Comparison of ENCODE assay signal across 10 cellular contexts in the genomic region with DNA sequence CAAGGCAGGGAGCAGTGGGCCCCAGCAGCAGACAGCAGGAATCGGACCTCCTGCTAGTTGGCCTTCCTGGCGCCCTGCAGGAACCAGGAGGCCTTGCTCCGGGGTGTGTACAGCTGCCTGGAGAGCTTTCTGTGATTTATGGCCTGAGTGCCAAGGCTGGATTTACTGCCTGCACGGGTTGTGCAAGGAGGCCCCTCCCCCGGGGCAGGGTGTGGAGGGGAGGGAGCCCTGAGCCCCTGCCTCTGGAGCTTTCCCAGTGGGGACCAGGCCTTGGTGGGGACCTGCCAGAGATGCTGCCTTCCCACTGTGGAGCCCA. TPM values are rescaled to one million over a fixed set of nuclear protein-coding genes. Genes with fewer than 3 reads are reported as not detected.
DNase-seq lines count a peak whose midpoint lies in the region; TF ChIP-seq lines count a peak whose summit lies in the region.
"Had no signal": no experiment of that assay in that cellular context is flagged by ENCODE, and none has a peak within 500 bp of the region (broad histone marks: within the 10 kb centered on the region; RNA-seq: fewer than 3 reads in every experiment).

No MANE protein-coding gene starts in this region.

- H3K4me3 ChIP-seq in colonic mucosa (no peak overlapping the region), prostate gland (no peak overlapping the region)

- TF ChIP-seq POLR2A in prostate gland (IDR thresholded peaks at IDR 0.05): no peak

- H3K9me3 ChIP-seq in colonic mucosa: no peaks in the 10 kb centered on the region
- no peaks in the 10 kb centered on the region for H3K9me3 ChIP-seq in prostate gland

- DNase-seq in EH (ENCODE audit: low read depth) (peak; percentile 76), NCI-H2081 (lab: John Stamatoyannopoulos, UW) (peak; percentile 30 to 85), colonic mucosa (peak; percentile 94), prostate gland (ENCODE audit: low spot score) (peak; percentile 88), cerebellar cortex (ENCODE audit: low spot score) (no peak), NCI-H2171 (lab: John Stamatoyannopoulos, UW) (no peak), kidney glomerular epithelial cell (lab: John Stamatoyannopoulos, UW) (no peak)
- no peak for DNase-seq in activated CD4-positive, alpha-beta T cell treated with anti-CD3 and anti-CD28 coated beads for 4 hours
- DNase-seq: activated CD4-positive, alpha-beta T cell treated with anti-CD3 and anti-CD28 coated beads, Interleukin-2, amount 10 ng/mL, durations not matched to agents 24 days and 14 days; anterior cingulate cortex had no signal

- H3K27me3 ChIP-seq in colonic mucosa (no peaks in the 10 kb centered on the region), prostate gland (replicated peaks; ENCODE audit: insufficient read depth) (no peaks in the 10 kb centered on the region)

- WGBS in prostate gland: 14% methylated on average over 5 of the region's 5 CpGs

- H3K4me1 ChIP-seq in colonic mucosa: peaks cover 12% of the 10 kb centered on the region
- peaks cover 8% of the 10 kb centered on the region for H3K4me1 ChIP-seq in prostate gland (replicated peaks)

- H3K36me3 ChIP-seq in colonic mucosa: no peaks in the 10 kb centered on the region
- no peaks in the 10 kb centered on the region for H3K36me3 ChIP-seq in prostate gland

- H3K27ac ChIP-seq in colonic mucosa (peak overlapping the region; percentile 84), prostate gland (peak overlapping the region; percentile 62 to 70)

- no peak for TF ChIP-seq CTCF in colonic mucosa (IDR thresholded peaks at IDR 0.05)
- peak in 2 of 4 experiments; percentile 9 to 29 for TF ChIP-seq CTCF in prostate gland (IDR thresholded peaks at IDR 0.05)

- H3K9ac ChIP-seq in colonic mucosa (ENCODE audit: low read depth in 2 of 2, low read length in 2 of 2): peak overlapping the region in 1 of 2 donors; percentile 83

- intact Hi-C loops in colonic mucosa (cut with DNase I) (no loop called here), prostate gland (cut with DNase I) (no loop called here)

RNA-seq across cellular contexts. Expression of gene RALB, which starts 7.2 kb away (rescaled TPM):
- 10 to 100 TPM; 71.8 to 93.4 TPM for total RNA-seq in colonic mucosa
- total RNA-seq in prostate gland: 100 to 1,000 TPM in 1 of 2 donors, 10 to 100 TPM in 1; 92.6 to 132 TPM

RNA-seq across cellular contexts. Expression of gene TMEM185B, which starts 22.3 kb away (rescaled TPM):
- total RNA-seq in colonic mucosa (10 to 100 TPM; 14.4 to 16.5 TPM), prostate gland (10 to 100 TPM; 53.7 to 72.3 TPM)

Comparison
In these comparisons a context has a peak if more than half of its experiments do, and no peak if none do; other contexts are left out.
1. DNase-seq: peak in EH (single experiment), NCI-H2081 (2 of 2), colonic mucosa (single experiment) and prostate gland (single experiment); none in cerebellar cortex (single experiment), activated CD4-positive, alpha-beta T cell treated with anti-CD3 and anti-CD28 coated beads for 4 hours (0 of 2), NCI-H2171 (single experiment) and kidney glomerular epithelial cell (single experiment).